In genomic region chr1:162627662-162628296, GRCh38 we compare ENCODE assay signal across 1 cellular context.
TF ChIP-seq lines count a peak whose summit lies in the region.

No MANE protein-coding gene starts in this region.

TF ChIP-seq in H1, 55 proteins besides CTCF, POLR2A, EP300 and RAD21:
- TF ChIP-seq HDAC2 (IDR thresholded peaks at IDR 0.05; ENCODE audit: borderline replicate concordance in 1 of 2, low read depth in 2 of 2, low read length in 2 of 2) (no peak), SAP30 (IDR thresholded peaks at IDR 0.05; ENCODE audit: insufficient read depth, insufficient replicate concordance, low read length) (no peak), EGR1 (IDR thresholded peaks at IDR 0.05; ENCODE audit: borderline replicate concordance, low read depth, low read length) (no peak), CBX8 (IDR thresholded peaks at IDR 0.05; ENCODE audit: borderline replicate concordance, low read depth, low read length) (no peak), TAF1 (IDR thresholded peaks at IDR 0.05; ENCODE audit: low read depth, low read length) (no peak), SP4 (IDR thresholded peaks at IDR 0.05; ENCODE audit: low read length) (no peak), TAF7 (optimal IDR thresholded peaks at IDR 0.05; ENCODE audit: borderline replicate concordance, low read depth, low read length) (no peak), FOSL1 (IDR thresholded peaks at IDR 0.05; ENCODE audit: insufficient read depth, low read depth, low read length) (no peak), ATF2 (IDR thresholded peaks at IDR 0.05; ENCODE audit: low read length) (no peak), RNF2 (IDR thresholded peaks at IDR 0.05; ENCODE audit: borderline replicate concordance, low read depth, low read length, missing control alignments, poor library complexity, severe bottlenecking) (no peak), ASH2L (IDR thresholded peaks at IDR 0.05; ENCODE audit: low read length) (no peak), BCL11A (IDR thresholded peaks at IDR 0.05; ENCODE audit: low read depth in 2 of 2, low read length in 2 of 2) (no peak), TCF12 (IDR thresholded peaks at IDR 0.05; ENCODE audit: low read depth, low read length) (no peak), JUND (IDR thresholded peaks at IDR 0.05; ENCODE audit: low read length) (no peak), SP1 (IDR thresholded peaks at IDR 0.05; ENCODE audit: low read depth, low read length) (no peak), JUN (IDR thresholded peaks at IDR 0.05; ENCODE audit: low read depth, low read length) (no peak), SIRT6 (IDR thresholded peaks at IDR 0.05; ENCODE audit: low read length) (no peak), ATF3 (IDR thresholded peaks at IDR 0.05; ENCODE audit: insufficient read depth, low read depth, low read length) (no peak), BACH1 (IDR thresholded peaks at IDR 0.05; ENCODE audit: low read length) (no peak), NANOG (IDR thresholded peaks at IDR 0.05; ENCODE audit: insufficient read depth, low read depth, low read length, poor library complexity, severe bottlenecking) (no peak)
